Comparison of ENCODE assay signal across 28 cellular contexts in genomic region chr1:5891736-5892135, GRCh38.
DNase-seq lines count a peak whose midpoint lies in the region; FAIRE-seq and TF ChIP-seq lines count a peak whose summit lies in the region.
"Had no signal": no experiment of that assay in that cellular context is flagged by ENCODE, and none has a peak within 500 bp of the region (broad histone marks: within the 10 kb centered on the region; RNA-seq: fewer than 3 reads in every experiment).

No MANE protein-coding gene starts in this region.

- H3K27ac ChIP-seq in astrocyte (ENCODE audit: low read depth, low read length), result no peak overlapping the region
- H3K27ac ChIP-seq: cardiac muscle cell, epithelial cell of prostate, PC-9, SJSA1, skin epidermis, transverse colon, VCaP had no signal

- H3K4me3 ChIP-seq in astrocyte (ENCODE audit: insufficient read depth, low read depth, low read length), result no peak overlapping the region
- no peak overlapping the region for H3K4me3 ChIP-seq in fibroblast of the aortic adventitia (ENCODE audit: low read depth, low read length)
- H3K4me3 ChIP-seq: cardiac muscle cell, PC-9, SJSA1, skin epidermis, transverse colon had no signal

- no peaks in the 10 kb centered on the region for H3K9me3 ChIP-seq in astrocyte (ENCODE audit: insufficient read depth, low read depth, low read length)
- H3K9me3 ChIP-seq: SJSA1, transverse colon had no signal

- H3K4me1 ChIP-seq in astrocyte (ENCODE audit: insufficient read depth, low read length), result no peaks in the 10 kb centered on the region
- H3K4me1 ChIP-seq: transverse colon had no signal

- H3K4me1 Mint-ChIP-seq in astrocyte (ENCODE audit: low read depth, unreplicated experiment), result peaks cover 2% of the 10 kb centered on the region
- H3K4me1 Mint-ChIP-seq: activated naive CD8-positive, alpha-beta T cell treated with anti-CD3 and anti-CD28 coated beads, Interleukin-2, amount 10 ng/mL, durations not matched to agents 7 days and 5 days had no signal

- H3K9ac ChIP-seq in astrocyte (ENCODE audit: low read length), result no peak overlapping the region

- peaks cover 3% of the 10 kb centered on the region for H3K9me3 Mint-ChIP-seq in astrocyte (ENCODE audit: unreplicated experiment)
- H3K9me3 Mint-ChIP-seq: activated naive CD8-positive, alpha-beta T cell treated with anti-CD3 and anti-CD28 coated beads, Interleukin-2, amount 10 ng/mL, durations not matched to agents 7 days and 5 days; nephron had no signal

- FAIRE-seq in astrocyte (lab: Jason Lieb, UNC) (no peak), HTR-8/SVneo (lab: Jason Lieb, UNC) (no peak)
- FAIRE-seq: G401.6 had no signal

- H2AFZ ChIP-seq in astrocyte (ENCODE audit: low read depth, low read length), result no peak overlapping the region
- H2AFZ ChIP-seq: PC-9 had no signal

- H3K27ac Mint-ChIP-seq in astrocyte (ENCODE audit: unreplicated experiment), result no peak overlapping the region
- H3K27ac Mint-ChIP-seq: activated naive CD8-positive, alpha-beta T cell treated with anti-CD3 and anti-CD28 coated beads, Interleukin-2, amount 10 ng/mL, durations not matched to agents 7 days and 5 days had no signal

- no peak overlapping the region for H3K4me3 Mint-ChIP-seq in astrocyte (ENCODE audit: unreplicated experiment)
- H3K4me3 Mint-ChIP-seq: activated naive CD8-positive, alpha-beta T cell treated with anti-CD3 and anti-CD28 coated beads, Interleukin-2, amount 10 ng/mL, durations not matched to agents 7 days and 5 days; nephron had no signal

- peaks cover 11% of the 10 kb centered on the region for H3K36me3 Mint-ChIP-seq in astrocyte (ENCODE audit: low read depth, unreplicated experiment)

- no peaks in the 10 kb centered on the region for H3K79me2 ChIP-seq in astrocyte (ENCODE audit: insufficient read depth, low read length)

- no peak overlapping the region for H3K4me2 ChIP-seq in astrocyte (ENCODE audit: low read length)
- H3K4me2 ChIP-seq: PC-9 had no signal

- H3K36me3 ChIP-seq in astrocyte (ENCODE audit: insufficient read depth, low read length), result no peaks in the 10 kb centered on the region
- H3K36me3 ChIP-seq: cardiac muscle cell, SJSA1, transverse colon had no signal

- TF ChIP-seq CTCF in astrocyte (IDR thresholded peaks at IDR 0.05; ENCODE audit: insufficient read depth, low read depth, low read length) (no peak), fibroblast of the aortic adventitia (IDR thresholded peaks at IDR 0.05; ENCODE audit: insufficient read depth, low read length) (no peak)

- no peaks in the 10 kb centered on the region for H4K20me1 ChIP-seq in astrocyte (ENCODE audit: insufficient read depth, low read length)

- H3K27me3 ChIP-seq in astrocyte (ENCODE audit: insufficient read depth, low read length), result no peaks in the 10 kb centered on the region
- H3K27me3 ChIP-seq: cardiac muscle cell, SJSA1, transverse colon had no signal

- peak; percentile 9 for DNase-seq in GM04504 (ENCODE audit: low read depth)
- DNase-seq in astrocyte (ENCODE audit: low read depth), result peak; percentile 64
- peak; percentile 27 for DNase-seq in fibroblast of the aortic adventitia (ENCODE audit: low read depth)
- peak; percentile 14 for DNase-seq in stromal cell of bone marrow (ENCODE audit: low read depth)
- DNase-seq in DMS53 treated with DMSO at 0.1 percent for 48 hours (lab: John Stamatoyannopoulos, UW; ENCODE audit: unreplicated experiment), result no peak
- DNase-seq in RPMI8226, result no peak
- DNase-seq in HTR-8/SVneo (ENCODE audit: insufficient read length, low spot score), result no peak
- DNase-seq: activated CD4-positive, alpha-beta T cell treated with anti-CD3 and anti-CD28 coated beads, Interleukin-2, amount 50 U/mL, for 4 hours; activated CD8-positive, alpha-beta memory T cell treated with anti-CD3 and anti-CD28 coated beads, Interleukin-2, amount 50 U/mL, for 48 hours; activated naive CD8-positive, alpha-beta T cell treated with anti-CD3 and anti-CD28 coated beads, Interleukin-2, amount 10 ng/mL, durations not matched to agents 7 days and 5 days; dermis blood vessel endothelial cell; KBM-7; left colon; MV-4-11; NCI-H1930; NCI-H345; PC-9; stimulated activated CD4-positive, alpha-beta T cell treated with anti-CD3 and anti-CD28 coated beads, Interleukin-2, amount 100 ng/mL, for 24 hours; stimulated activated naive CD4-positive, alpha-beta T cell; T-helper 2 cell; transverse colon had no signal

- H3K27me3 Mint-ChIP-seq in astrocyte (ENCODE audit: low read depth, unreplicated experiment), result no peaks in the 10 kb centered on the region
- H3K27me3 Mint-ChIP-seq: activated naive CD8-positive, alpha-beta T cell treated with anti-CD3 and anti-CD28 coated beads, Interleukin-2, amount 10 ng/mL, durations not matched to agents 7 days and 5 days had no signal

Comparison
In these comparisons a context has a peak if more than half of its experiments do, and no peak if none do; other contexts are left out.
1. DNase-seq: peak in GM04504 (single experiment), astrocyte (single experiment), fibroblast of the aortic adventitia (single experiment) and stromal cell of bone marrow (single experiment); none in DMS53 treated with DMSO at 0.1 percent for 48 hours (single experiment), RPMI8226 (single experiment) and HTR-8/SVneo (single experiment).